Comparison of ENCODE assay signal across 15 cellular contexts in genomic region chr6:38213275-38213674, GRCh38.
DNase-seq lines count a peak whose midpoint lies in the region; TF ChIP-seq lines count a peak whose summit lies in the region.
"Had no signal": no experiment of that assay in that cellular context is flagged by ENCODE, and none has a peak within 500 bp of the region (broad histone marks: within the 10 kb centered on the region; RNA-seq: fewer than 3 reads in every experiment).

No MANE protein-coding gene starts in this region.

- H3K9me2 ChIP-seq in hepatocyte (replicated peaks; ENCODE audit: insufficient read depth), result no peaks in the 10 kb centered on the region

- H4K20me1 ChIP-seq in hepatocyte (ENCODE audit: insufficient read depth, poor library complexity, severe bottlenecking), result no peaks in the 10 kb centered on the region
- H4K20me1 ChIP-seq: BLaER1 treated with 17β-estradiol and CSF1 and Interleukin-3, amounts not matched to agents 10 nM and 100 nM had no signal

- TF ChIP-seq CTCF in HEK293 (tag by site-specific recombination; IDR thresholded peaks at IDR 0.05), result no peak
- TF ChIP-seq CTCF in hepatocyte (IDR thresholded peaks at IDR 0.05; ENCODE audit: poor library complexity), result no peak
- no peak for TF ChIP-seq CTCF in spleen (IDR thresholded peaks at IDR 0.05 in 8 of 11, conservative IDR thresholded peaks at IDR 0.05 in 3 of 11)
- TF ChIP-seq CTCF in type B pancreatic cell (conservative IDR thresholded peaks at IDR 0.05), result no peak

- peaks cover 40% of the 10 kb centered on the region for H3K4me1 Mint-ChIP-seq in type B pancreatic cell (ENCODE audit: unreplicated experiment)
- H3K4me1 Mint-ChIP-seq in activated naive CD8-positive, alpha-beta T cell treated with anti-CD3 and anti-CD28 coated beads for 36 hours, result peaks cover 16% of the 10 kb centered on the region

- H2AFZ ChIP-seq in hepatocyte, result no peak overlapping the region

- H3K27ac ChIP-seq in HEK293 (ENCODE audit: extremely low read depth, low read depth, low read length), result peak overlapping the region; percentile 53
- H3K27ac ChIP-seq in caudate nucleus (ENCODE audit: low read depth, low read length), result peak overlapping the region; percentile 71
- H3K27ac ChIP-seq in hepatocyte, result peak overlapping the region; percentile 36
- H3K27ac ChIP-seq in spleen, result peak overlapping the region in 6 of 8 donors; percentile 3 to 41 (median 22)
- H3K27ac ChIP-seq: BLaER1 treated with 17β-estradiol and CSF1 and Interleukin-3, amounts not matched to agents 10 nM and 100 nM had no signal

- no peak overlapping the region for H3K27ac Mint-ChIP-seq in type B pancreatic cell
- no peak overlapping the region for H3K27ac Mint-ChIP-seq in activated naive CD8-positive, alpha-beta T cell treated with anti-CD3 and anti-CD28 coated beads for 36 hours
- H3K27ac Mint-ChIP-seq: activated CD4-positive, alpha-beta memory T cell treated with anti-CD3 and anti-CD28 coated beads for 36 hours had no signal

- no peaks in the 10 kb centered on the region for H3K9me3 Mint-ChIP-seq in type B pancreatic cell
- no peaks in the 10 kb centered on the region for H3K9me3 Mint-ChIP-seq in activated naive CD8-positive, alpha-beta T cell treated with anti-CD3 and anti-CD28 coated beads for 36 hours
- H3K9me3 Mint-ChIP-seq: activated CD4-positive, alpha-beta memory T cell treated with anti-CD3 and anti-CD28 coated beads for 36 hours had no signal

- H3K36me3 ChIP-seq in HEK293 (ENCODE audit: control insufficient read depth in 2 of 2, insufficient read depth in 1 of 2, low read length in 2 of 2) (no peaks in the 10 kb centered on the region), hepatocyte (replicated peaks; ENCODE audit: insufficient read depth, low read depth) (no peaks in the 10 kb centered on the region), spleen (no peaks in the 10 kb centered on the region)
- H3K36me3 ChIP-seq: BLaER1 treated with 17β-estradiol and CSF1 and Interleukin-3, amounts not matched to agents 10 nM and 100 nM had no signal

- H3K27me3 ChIP-seq in hepatocyte, result no peaks in the 10 kb centered on the region
- H3K27me3 ChIP-seq in spleen (replicated peaks in 1 of 7), result no peaks in the 10 kb centered on the region
- H3K27me3 ChIP-seq: BLaER1 treated with 17β-estradiol and CSF1 and Interleukin-3, amounts not matched to agents 10 nM and 100 nM had no signal

- H3K4me3 Mint-ChIP-seq in type B pancreatic cell, result no peak overlapping the region
- H3K4me3 Mint-ChIP-seq in activated naive CD8-positive, alpha-beta T cell treated with anti-CD3 and anti-CD28 coated beads for 36 hours, result no peak overlapping the region
- H3K4me3 Mint-ChIP-seq: activated CD4-positive, alpha-beta memory T cell treated with anti-CD3 and anti-CD28 coated beads for 36 hours had no signal

- POLR2A ChIA-PET in HEK293 (lab: Yijun Ruan, JAX), result no interaction called here

- WGBS in hepatocyte (ENCODE audit: low lambda C conversion rate, missing lambda C conversion rate), result 51% methylated on average over 2 of the region's 2 CpGs
- 58 to 87% (median 75%) methylated on average over 2 of the region's 2 CpGs for WGBS in spleen, 5 donors

- H3K9me3 ChIP-seq in HEK293 (ENCODE audit: control insufficient read depth, insufficient read depth, low read depth, low read length), result no peaks in the 10 kb centered on the region
- no peaks in the 10 kb centered on the region for H3K9me3 ChIP-seq in hepatocyte (ENCODE audit: low read depth)
- no peaks in the 10 kb centered on the region for H3K9me3 ChIP-seq in spleen
- H3K9me3 ChIP-seq: BLaER1 treated with 17β-estradiol and CSF1 and Interleukin-3, amounts not matched to agents 10 nM and 100 nM had no signal

- intact Hi-C loops in spleen (cut with DNase I; ENCODE audit: low total_unique reads), result no loop called here

- H3K4me1 ChIP-seq in HEK293 (ENCODE audit: control insufficient read depth, insufficient read depth, low read length), result peaks cover 18% of the 10 kb centered on the region
- no peaks in the 10 kb centered on the region for H3K4me1 ChIP-seq in hepatocyte (ENCODE audit: insufficient read depth)
- peaks cover 4 to 23% (median 14%) of the 10 kb centered on the region in 6 donors for H3K4me1 ChIP-seq in spleen

- no peak for DNase-seq in caudate nucleus (lab: John Stamatoyannopoulos, UW)
- DNase-seq in hepatocyte (ENCODE audit: low spot score), result no peak
- no peak for DNase-seq in spleen
- no peak for DNase-seq in NCI-H524 (lab: John Stamatoyannopoulos, UW)
- no peak for DNase-seq in type B pancreatic cell (ENCODE audit: extremely low spot score, unreplicated experiment)
- DNase-seq in activated naive CD8-positive, alpha-beta T cell treated with anti-CD3 and anti-CD28 coated beads for 36 hours, result no peak
- DNase-seq in NCI-H526 treated with DMSO at 0.1 percent for 48 hours (lab: John Stamatoyannopoulos, UW), result no peak
- DNase-seq: activated CD4-positive, alpha-beta memory T cell treated with anti-CD3 and anti-CD28 coated beads for 36 hours; activated naive CD4-positive, alpha-beta T cell; foreskin fibroblast; KBM-7; occipital lobe; T-helper 2 cell had no signal

- TF ChIP-seq POLR2A in spleen (IDR thresholded peaks at IDR 0.05), result no peak

- peaks cover under 1% of the 10 kb centered on the region for H3K36me3 Mint-ChIP-seq in type B pancreatic cell
- no peaks in the 10 kb centered on the region for H3K36me3 Mint-ChIP-seq in activated naive CD8-positive, alpha-beta T cell treated with anti-CD3 and anti-CD28 coated beads for 36 hours
- H3K36me3 Mint-ChIP-seq: activated CD4-positive, alpha-beta memory T cell treated with anti-CD3 and anti-CD28 coated beads for 36 hours had no signal

- H3K4me3 ChIP-seq in HEK293 (ENCODE audit: low read depth, low read length) (no peak overlapping the region), hepatocyte (no peak overlapping the region), spleen (no peak overlapping the region)
- H3K4me3 ChIP-seq: BLaER1 treated with 17β-estradiol and CSF1 and Interleukin-3, amounts not matched to agents 10 nM and 100 nM had no signal

- CTCF ChIA-PET in HEK293 (lab: Yijun Ruan, JAX), result interaction anchor here (0.6 kb wide), 2 partner anchors 26 kb away, joined by 3 read pairs; no protein-coding TSS in a partner anchor

- H3K79me2 ChIP-seq in hepatocyte, result no peaks in the 10 kb centered on the region

- H3K27me3 Mint-ChIP-seq in type B pancreatic cell, result no peaks in the 10 kb centered on the region
- no peaks in the 10 kb centered on the region for H3K27me3 Mint-ChIP-seq in activated naive CD8-positive, alpha-beta T cell treated with anti-CD3 and anti-CD28 coated beads for 36 hours
- H3K27me3 Mint-ChIP-seq: activated CD4-positive, alpha-beta memory T cell treated with anti-CD3 and anti-CD28 coated beads for 36 hours had no signal

- H3K4me2 ChIP-seq in hepatocyte, result no peak overlapping the region

TF ChIP-seq in HEK293, 187 proteins besides CTCF, POLR2A, EP300 and RAD21:
- TF ChIP-seq ZNF266 (tag by site-specific recombination; IDR thresholded peaks at IDR 0.05; ENCODE audit: low read depth), result no peak
- TF ChIP-seq ZNF24 (tag by site-specific recombination; IDR thresholded peaks at IDR 0.05), result no peak
- TF ChIP-seq ZBTB17 (tag by site-specific recombination; IDR thresholded peaks at IDR 0.05), result no peak
- no peak for TF ChIP-seq WT1 (tag by site-specific recombination; IDR thresholded peaks at IDR 0.05)
- no peak for TF ChIP-seq ZBTB6 (tag by site-specific recombination; IDR thresholded peaks at IDR 0.05)
- TF ChIP-seq ZNF488 (tag by site-specific recombination; IDR thresholded peaks at IDR 0.05), result no peak
- no peak for TF ChIP-seq ZSCAN5A (tag by site-specific recombination; IDR thresholded peaks at IDR 0.05)
- no peak for TF ChIP-seq ZBTB8A (tag by site-specific recombination; IDR thresholded peaks at IDR 0.05)
